In the genomic region with DNA sequence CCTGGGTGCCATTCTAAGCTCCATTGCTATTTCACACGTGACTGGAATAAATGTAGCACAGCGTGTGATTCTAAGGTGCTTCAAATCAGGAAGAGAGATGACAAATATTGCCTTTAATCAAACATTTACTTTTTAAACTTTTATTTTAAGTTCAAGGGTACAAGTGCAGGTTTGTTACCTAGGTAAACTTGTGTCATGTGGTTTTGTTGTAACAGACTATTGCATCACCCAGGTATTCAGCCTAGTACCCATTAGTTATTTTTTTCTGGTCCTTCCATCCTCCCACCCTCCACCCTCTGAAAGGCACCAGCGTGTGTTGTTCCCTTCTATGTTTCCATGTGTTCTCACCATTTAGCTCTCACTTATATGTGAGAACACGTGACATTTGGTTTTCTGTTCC, we compare ENCODE assay signal across 11 cellular contexts.
"Had no signal": no experiment of that assay in that cellular context is flagged by ENCODE, and none has a peak within 500 bp of the region (broad histone marks: within the 10 kb centered on the region; RNA-seq: fewer than 3 reads in every experiment).

No MANE protein-coding gene starts in this region.

- FAIRE-seq: H1, H54 had no signal

- H2AFZ ChIP-seq: GM23248, GM23338 had no signal

- H3K4me2 ChIP-seq: GM23338 had no signal

- H3K4me1 Mint-ChIP-seq: GM23338, H9 had no signal

- H3K4me1 ChIP-seq: HAP-1 had no signal

- H3K36me3 ChIP-seq: HAP-1 had no signal

- H3K9me3 ChIP-seq: HAP-1 had no signal

- H3K27ac ChIP-seq: GM23248 had no signal

- H3K9ac ChIP-seq: GM23248 had no signal

- H3K4me3 Mint-ChIP-seq: GM23338, H9, HFFc6 had no signal

- H3K4me3 ChIP-seq: GM23248, GM23338, HAP-1 had no signal

- H3K27ac Mint-ChIP-seq: GM23338, H9, HFFc6 had no signal

- DNase-seq: GM23248, GOT3, H7, H9, HCEC 1CT, HFFc6 had no signal

- ATAC-seq: GM23338, HCT116 had no signal
